Comparison of ENCODE assay signal across 8 cellular contexts in genomic region chr9:127424669-127424986, GRCh38. TPM values are rescaled to one million over a fixed set of nuclear protein-coding genes. Genes with fewer than 3 reads are reported as not detected.
DNase-seq lines count a peak whose midpoint lies in the region; ATAC-seq and TF ChIP-seq lines count a peak whose summit lies in the region.

No MANE protein-coding gene starts in this region.

- peak overlapping the region; percentile 99 for H3K4me3 Mint-ChIP-seq in central memory CD8-positive, alpha-beta T cell

- peak; percentile 22 for ATAC-seq in GM21723 (IDR thresholded peaks at IDR 0.05; ENCODE audit: unreplicated experiment)
- ATAC-seq in PC-3: peak; percentile 58
- peak; percentile 48 for ATAC-seq in central memory CD8-positive, alpha-beta T cell (replicated peaks; ENCODE audit: extremely low read depth, poor library complexity, severe bottlenecking)
- no peak for ATAC-seq in aorta (ENCODE audit: low FRiP score)

- peak overlapping the region; percentile 92 for H3K4me2 ChIP-seq in PC-3 (ENCODE audit: low read length)

- no peaks in the 10 kb centered on the region for H3K27me3 Mint-ChIP-seq in central memory CD8-positive, alpha-beta T cell

- H3K27ac ChIP-seq in PC-3 (ENCODE audit: low read length) (peak overlapping the region; percentile 80; the same call in 1 of the 2 replicates), aorta (ENCODE audit: low read depth in 1 of 2, low read length in 2 of 2) (peak overlapping the region in 1 of 2 donors; percentile 84)

- 0% methylated on average over 13 of the region's 13 CpGs for WGBS in aorta, 2 donors

- DNase-seq in Ammon's horn (ENCODE audit: low spot score) (peak; percentile 63), PC-3 (peak; percentile 18), aorta (no peak), NCI-H526 treated with DMSO at 0.1 percent for 48 hours (lab: John Stamatoyannopoulos, UW) (no peak), AG20443 (ENCODE audit: low spot score) (no peak)
- DNase-seq in central memory CD8-positive, alpha-beta T cell (ENCODE audit: low spot score in 2 of 2): no peak

- peaks cover 45% of the 10 kb centered on the region for H3K4me1 Mint-ChIP-seq in central memory CD8-positive, alpha-beta T cell

- no peaks in the 10 kb centered on the region for H3K27me3 ChIP-seq in PC-3 (ENCODE audit: low read length)
- no peaks in the 10 kb centered on the region for H3K27me3 ChIP-seq in mononuclear cell (ENCODE audit: insufficient read depth, low read length)
- H3K27me3 ChIP-seq in aorta (ENCODE audit: control insufficient read depth in 1 of 2, insufficient read depth in 2 of 2, low read length in 1 of 2): no peaks in the 10 kb centered on the region

- H3F3A ChIP-seq in PC-3 (ENCODE audit: low read length, unreplicated experiment): no peaks in the 10 kb centered on the region

- peaks cover 54% of the 10 kb centered on the region for H3K79me2 ChIP-seq in PC-3 (ENCODE audit: low read length)

- peak overlapping the region; percentile 97 for H3K27ac Mint-ChIP-seq in central memory CD8-positive, alpha-beta T cell (ENCODE audit: low read depth)

- H3K9me3 Mint-ChIP-seq in central memory CD8-positive, alpha-beta T cell: no peaks in the 10 kb centered on the region

- H3K36me3 Mint-ChIP-seq in central memory CD8-positive, alpha-beta T cell (ENCODE audit: insufficient read depth): peaks cover 36% of the 10 kb centered on the region

- BruUV-seq in PC-3 (replicated peaks; lab: Mats Ljungman, UMichigan): TSS peak; percentile 69

- TF ChIP-seq CTCF in PC-3 (conservative IDR thresholded peaks at IDR 0.05; ENCODE audit: low read depth, low read length): no peak

- peak overlapping the region; percentile 89 for H3K9ac ChIP-seq in PC-3 (ENCODE audit: low read length)

- no peaks in the 10 kb centered on the region for H3K9me2 ChIP-seq in PC-3 (replicated peaks; ENCODE audit: low read length)

- peak overlapping the region; percentile 97 for H3K4me3 ChIP-seq in PC-3 (ENCODE audit: low read length)
- H3K4me3 ChIP-seq in mononuclear cell (ENCODE audit: low read length): peak overlapping the region; percentile 83
- peak overlapping the region; percentile 80 to 86 for H3K4me3 ChIP-seq in aorta (ENCODE audit: low read length in 2 of 2)

- peak overlapping the region; percentile 95 for H2AFZ ChIP-seq in PC-3 (ENCODE audit: low read length)

- H4K20me1 ChIP-seq in PC-3 (ENCODE audit: low read length): no peaks in the 10 kb centered on the region

- intact Hi-C loops in PC-3 (cut with micrococcal nuclease) (loop anchor here (1.0 kb wide), 1 partner anchor 27 kb away; the partner anchor contains the start of genes LRSAM1 and RPL12), aorta (cut with DNase I) (no loop called here)

- H3K36me3 ChIP-seq in PC-3 (ENCODE audit: low read depth, low read length) (no peaks in the 10 kb centered on the region; the same call in 1 of the 2 replicates), aorta (ENCODE audit: control insufficient read depth in 1 of 2, insufficient read depth in 2 of 2, low read length in 1 of 2) (no peaks in the 10 kb centered on the region)

- CTCF ChIA-PET in PC-3 (lab: Charles Lee): no interaction called here

- H3K4me1 ChIP-seq in PC-3 (ENCODE audit: insufficient read depth, low read length) (peaks cover 38% of the 10 kb centered on the region), mononuclear cell (ENCODE audit: insufficient read depth, low read length) (peaks cover 34% of the 10 kb centered on the region), aorta (ENCODE audit: control insufficient read depth in 1 of 2, insufficient read depth in 2 of 2, low read length in 2 of 2) (no peaks in the 10 kb centered on the region)

- H3K9me3 ChIP-seq in PC-3 (ENCODE audit: low read length) (no peaks in the 10 kb centered on the region), mononuclear cell (ENCODE audit: low read depth, low read length) (no peaks in the 10 kb centered on the region), aorta (ENCODE audit: control insufficient read depth, low read length) (no peaks in the 10 kb centered on the region)

- POLR2A ChIA-PET in PC-3 (lab: Charles Lee; ENCODE audit: unreplicated experiment): interaction anchor here (0.6 to 1.3 kb wide), 4 partner anchors 11 to 188 kb away, joined by 3 to 7 read pairs (median 4); partner anchors contain the start of genes LRSAM1, RPL12 and SLC2A8

RNA-seq across cellular contexts. Expression of gene ZNF79, which starts 0.4 kb away (rescaled TPM):
- 4.9 and 5.8 TPM in 2 replicates for total RNA-seq in PC-3 (2014; rRNA removed)
- 9.7 TPM for total RNA-seq in mononuclear cell
- 10 to 100 TPM in 1 of 2 donors, 1 to 10 TPM in 1; 7.5 to 10.3 TPM for total RNA-seq in aorta
- 1 to 10 TPM; 1.0 to 1.9 TPM for polyA plus RNA-seq in aorta

RNA-seq across cellular contexts. Expression of gene RPL12, which starts 26.6 kb away (rescaled TPM):
- 1,109 and 1,417 TPM in 2 replicates for total RNA-seq in PC-3 (2014; rRNA removed)
- total RNA-seq in mononuclear cell: 2,145 TPM
- 100 to 1,000 TPM; 875 to 907 TPM for total RNA-seq in aorta
- polyA plus RNA-seq in aorta: 1,000 to 10,000 TPM; 2,932 to 3,006 TPM

RNA-seq across cellular contexts. Expression of gene LRSAM1, which starts 26.7 kb away (rescaled TPM):
- total RNA-seq in PC-3 (2014; rRNA removed) (9.6 and 11.1 TPM in 2 replicates), mononuclear cell (6.8 TPM), aorta (10 to 100 TPM; 16.3 to 27.8 TPM)
- polyA plus RNA-seq in aorta: 10 to 100 TPM in 1 of 2 donors, 1 to 10 TPM in 1; 9.3 to 38.8 TPM

RNA-seq across cellular contexts. Expression of gene SLC2A8, which starts 27.7 kb away (rescaled TPM):
- total RNA-seq in PC-3 (2014; rRNA removed): 29.0 and 43.7 TPM in 2 replicates
- total RNA-seq in mononuclear cell: 2.2 TPM
- total RNA-seq in aorta: 10 to 100 TPM; 15.3 to 21.0 TPM
- 10 to 100 TPM in 1 of 2 donors, 1 to 10 TPM in 1; 9.9 to 30.5 TPM for polyA plus RNA-seq in aorta

Comparison
In these comparisons a context has a peak if more than half of its experiments do, and no peak if none do; other contexts are left out.
1. DNase-seq: peak in Ammon's horn (single experiment) and PC-3 (single experiment); none in central memory CD8-positive, alpha-beta T cell (0 of 2), aorta (0 of 2), NCI-H526 treated with DMSO at 0.1 percent for 48 hours (single experiment) and AG20443 (single experiment).
2. Peak in every context shown above with its lines, with median percentiles within 50 percentile points of each other: H3K4me3 ChIP-seq.